In the genomic region with DNA sequence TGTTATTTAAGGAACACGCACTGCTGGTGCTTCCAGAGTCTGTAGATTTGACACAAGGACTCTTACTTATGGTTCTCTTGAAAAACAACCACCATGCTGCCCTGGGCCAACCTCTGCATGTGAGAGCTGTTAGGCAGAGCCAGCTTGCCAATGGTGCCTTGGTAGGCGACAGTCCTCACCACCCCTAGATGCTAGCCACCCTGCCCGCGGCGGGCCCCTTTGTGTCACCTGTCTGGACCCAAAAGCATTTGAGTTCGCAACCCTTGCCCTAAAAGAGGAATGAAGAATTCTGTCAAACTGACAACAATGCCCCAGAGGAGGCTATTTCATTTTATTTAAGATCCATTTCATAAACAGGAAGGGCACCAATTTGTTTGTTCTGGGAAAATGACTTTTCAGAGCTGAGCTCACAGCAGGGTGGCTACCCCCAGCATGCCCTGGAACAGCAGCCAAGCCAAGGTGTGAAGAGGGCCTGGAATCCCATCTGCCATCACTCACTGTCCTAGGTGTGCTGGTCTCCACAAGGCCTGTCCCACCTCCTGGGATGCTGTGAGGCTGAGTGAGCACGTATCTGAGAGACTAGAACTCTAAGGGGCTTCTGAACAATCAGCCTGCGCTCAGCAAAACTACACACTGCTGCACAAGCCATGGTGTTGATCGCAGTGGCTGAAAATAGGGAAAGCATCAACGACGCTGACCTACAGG, we compare ENCODE assay signal across 16 cellular contexts.
"Had no signal": no experiment of that assay in that cellular context is flagged by ENCODE, and none has a peak within 500 bp of the region (broad histone marks: within the 10 kb centered on the region; RNA-seq: fewer than 3 reads in every experiment).

No MANE protein-coding gene starts in this region.

- ATAC-seq: effector memory CD8-positive, alpha-beta T cell; heart left ventricle; left lobe of liver; mucosa of descending colon; naive thymus-derived CD8-positive, alpha-beta T cell had no signal

- H3K27ac Mint-ChIP-seq: dendritic cell treated with granulocyte-macrophage colony-stimulating factor and Interleukin-4, amounts not matched to agents 40 ng/mL and 50 ng/mL, for 4 days; effector memory CD8-positive, alpha-beta T cell had no signal

- H3K27ac ChIP-seq: heart left ventricle, right atrium auricular region, sigmoid colon, thyroid gland, upper lobe of left lung, uterus had no signal

- H3K27me3 ChIP-seq: right atrium auricular region, thyroid gland, upper lobe of left lung, uterus had no signal

- H3K4me3 ChIP-seq: heart left ventricle, mucosa of descending colon, right atrium auricular region, sigmoid colon, skin epidermis, thyroid gland, upper lobe of left lung, uterus had no signal

- H3K36me3 ChIP-seq: heart left ventricle, right atrium auricular region, sigmoid colon, thyroid gland, upper lobe of left lung, uterus had no signal

- H3K36me3 Mint-ChIP-seq: naive thymus-derived CD8-positive, alpha-beta T cell had no signal

- DNase-seq: effector memory CD8-positive, alpha-beta T cell; heart left ventricle; hippocampal formation; mucosa of descending colon; naive thymus-derived CD8-positive, alpha-beta T cell; posterior cingulate gyrus; sigmoid colon; stimulated activated CD4-positive, alpha-beta T cell treated with anti-CD3 and anti-CD28 coated beads, Interleukin-2, amount 100 ng/mL, for 24 hours; stimulated activated naive CD4-positive, alpha-beta T cell treated with Interleukin-2 at 50 U/mL for 16 hours; thyroid gland; upper lobe of left lung; uterus had no signal

- H3K4me1 ChIP-seq: heart left ventricle, right atrium auricular region, sigmoid colon, thyroid gland, upper lobe of left lung, uterus had no signal

- H3K9me3 Mint-ChIP-seq: dendritic cell treated with granulocyte-macrophage colony-stimulating factor and Interleukin-4, amounts not matched to agents 40 ng/mL and 50 ng/mL, for 4 days had no signal

- H3K4me3 Mint-ChIP-seq: dendritic cell treated with granulocyte-macrophage colony-stimulating factor and Interleukin-4, amounts not matched to agents 40 ng/mL and 50 ng/mL, for 4 days; effector memory CD8-positive, alpha-beta T cell; naive thymus-derived CD8-positive, alpha-beta T cell had no signal

- H3K9me3 ChIP-seq: mucosa of descending colon, right atrium auricular region, sigmoid colon, thyroid gland, upper lobe of left lung, uterus had no signal

- H3K27me3 Mint-ChIP-seq: dendritic cell treated with granulocyte-macrophage colony-stimulating factor and Interleukin-4, amounts not matched to agents 40 ng/mL and 50 ng/mL, for 4 days had no signal
